Comparison of ENCODE assay signal across 1 cellular context in genomic region chr14:104972301-104973211, GRCh38.
TF ChIP-seq lines count a peak whose summit lies in the region.

No MANE protein-coding gene starts in this region.

TF ChIP-seq in WTC11, 78 proteins besides CTCF, POLR2A, EP300 and RAD21 (continued from another document):
- TF ChIP-seq ATF6 (CRISPR knock-in tag; IDR thresholded peaks at IDR 0.05) (no peak), ZNF263 (CRISPR knock-in tag; IDR thresholded peaks at IDR 0.05; ENCODE audit: low read depth) (no peak), ELF4 (CRISPR knock-in tag; IDR thresholded peaks at IDR 0.05; ENCODE audit: low read depth) (no peak), GRHL2 (CRISPR knock-in tag; IDR thresholded peaks at IDR 0.05; ENCODE audit: insufficient replicate concordance, severe bottlenecking) (no peak), NFYB (CRISPR knock-in tag; conservative IDR thresholded peaks at IDR 0.05; ENCODE audit: low read depth) (no peak), ZNF232 (CRISPR knock-in tag; IDR thresholded peaks at IDR 0.05) (no peak), GABPB1 (CRISPR knock-in tag; IDR thresholded peaks at IDR 0.05) (no peak), TP53 (CRISPR knock-in tag; IDR thresholded peaks at IDR 0.05) (no peak), NR3C1 (CRISPR knock-in tag; conservative IDR thresholded peaks at IDR 0.05; ENCODE audit: low read depth) (no peak), ERG (CRISPR knock-in tag; IDR thresholded peaks at IDR 0.05) (no peak)
- TF ChIP-seq, protein P1, sequence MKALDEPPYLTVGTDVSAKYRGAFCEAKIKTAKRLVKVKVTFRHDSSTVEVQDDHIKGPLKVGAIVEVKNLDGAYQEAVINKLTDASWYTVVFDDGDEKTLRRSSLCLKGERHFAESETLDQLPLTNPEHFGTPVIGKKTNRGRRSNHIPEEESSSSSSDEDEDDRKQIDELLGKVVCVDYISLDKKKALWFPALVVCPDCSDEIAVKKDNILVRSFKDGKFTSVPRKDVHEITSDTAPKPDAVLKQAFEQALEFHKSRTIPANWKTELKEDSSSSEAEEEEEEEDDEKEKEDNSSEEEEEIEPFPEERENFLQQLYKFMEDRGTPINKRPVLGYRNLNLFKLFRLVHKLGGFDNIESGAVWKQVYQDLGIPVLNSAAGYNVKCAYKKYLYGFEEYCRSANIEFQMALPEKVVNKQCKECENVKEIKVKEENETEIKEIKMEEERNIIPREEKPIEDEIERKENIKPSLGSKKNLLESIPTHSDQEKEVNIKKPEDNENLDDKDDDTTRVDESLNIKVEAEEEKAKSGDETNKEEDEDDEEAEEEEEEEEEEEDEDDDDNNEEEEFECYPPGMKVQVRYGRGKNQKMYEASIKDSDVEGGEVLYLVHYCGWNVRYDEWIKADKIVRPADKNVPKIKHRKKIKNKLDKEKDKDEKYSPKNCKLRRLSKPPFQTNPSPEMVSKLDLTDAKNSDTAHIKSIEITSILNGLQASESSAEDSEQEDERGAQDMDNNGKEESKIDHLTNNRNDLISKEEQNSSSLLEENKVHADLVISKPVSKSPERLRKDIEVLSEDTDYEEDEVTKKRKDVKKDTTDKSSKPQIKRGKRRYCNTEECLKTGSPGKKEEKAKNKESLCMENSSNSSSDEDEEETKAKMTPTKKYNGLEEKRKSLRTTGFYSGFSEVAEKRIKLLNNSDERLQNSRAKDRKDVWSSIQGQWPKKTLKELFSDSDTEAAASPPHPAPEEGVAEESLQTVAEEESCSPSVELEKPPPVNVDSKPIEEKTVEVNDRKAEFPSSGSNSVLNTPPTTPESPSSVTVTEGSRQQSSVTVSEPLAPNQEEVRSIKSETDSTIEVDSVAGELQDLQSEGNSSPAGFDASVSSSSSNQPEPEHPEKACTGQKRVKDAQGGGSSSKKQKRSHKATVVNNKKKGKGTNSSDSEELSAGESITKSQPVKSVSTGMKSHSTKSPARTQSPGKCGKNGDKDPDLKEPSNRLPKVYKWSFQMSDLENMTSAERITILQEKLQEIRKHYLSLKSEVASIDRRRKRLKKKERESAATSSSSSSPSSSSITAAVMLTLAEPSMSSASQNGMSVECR (CRISPR knock-in tag; IDR thresholded peaks at IDR 0.05; ENCODE audit: borderline replicate concordance): no peak
- TF ChIP-seq, protein P2, sequence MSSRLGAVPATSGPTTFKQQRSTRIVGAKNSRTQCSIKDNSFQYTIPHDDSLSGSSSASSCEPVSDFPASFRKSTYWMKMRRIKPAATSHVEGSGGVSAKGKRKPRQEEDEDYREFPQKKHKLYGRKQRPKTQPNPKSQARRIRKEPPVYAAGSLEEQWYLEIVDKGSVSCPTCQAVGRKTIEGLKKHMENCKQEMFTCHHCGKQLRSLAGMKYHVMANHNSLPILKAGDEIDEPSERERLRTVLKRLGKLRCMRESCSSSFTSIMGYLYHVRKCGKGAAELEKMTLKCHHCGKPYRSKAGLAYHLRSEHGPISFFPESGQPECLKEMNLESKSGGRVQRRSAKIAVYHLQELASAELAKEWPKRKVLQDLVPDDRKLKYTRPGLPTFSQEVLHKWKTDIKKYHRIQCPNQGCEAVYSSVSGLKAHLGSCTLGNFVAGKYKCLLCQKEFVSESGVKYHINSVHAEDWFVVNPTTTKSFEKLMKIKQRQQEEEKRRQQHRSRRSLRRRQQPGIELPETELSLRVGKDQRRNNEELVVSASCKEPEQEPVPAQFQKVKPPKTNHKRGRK (CRISPR knock-in tag; IDR thresholded peaks at IDR 0.05; ENCODE audit: borderline replicate concordance): no peak
